In genomic region chr14:49992036-49992435, GRCh38 we compare ENCODE assay signal across 23 cellular contexts.
DNase-seq lines count a peak whose midpoint lies in the region; ATAC-seq lines count a peak whose summit lies in the region.
"Had no signal": no experiment of that assay in that cellular context is flagged by ENCODE, and none has a peak within 500 bp of the region (broad histone marks: within the 10 kb centered on the region; RNA-seq: fewer than 3 reads in every experiment).

No MANE protein-coding gene starts in this region.

- no peak for ATAC-seq in CD4-positive, CD25-positive, alpha-beta regulatory T cell (ENCODE audit: low read depth in 2 of 2)
- ATAC-seq in HG03442 (IDR thresholded peaks at IDR 0.05; ENCODE audit: unreplicated experiment) (no peak), HG03135 (IDR thresholded peaks at IDR 0.05; ENCODE audit: unreplicated experiment) (no peak)
- ATAC-seq: left cardiac atrium had no signal

- H3K4me1 Mint-ChIP-seq in CD4-positive, CD25-positive, alpha-beta regulatory T cell, result peaks cover 5 to 32% (median 13%) of the 10 kb centered on the region in 4 donors
- peaks cover 50% of the 10 kb centered on the region for H3K4me1 Mint-ChIP-seq in activated T-helper 1 cell treated with anti-CD3 and anti-CD28 coated beads, Interleukin-12 subunit alpha, Interleukin-12 subunit beta, Interleukin-2, Interleukin-4 antibody, amounts not matched to agents 30 ng/mL and 10 ng/mL and 1 ng/mL, durations not matched to agents 14 hours and 24 hours and 36 hours (ENCODE audit: low read depth)

- peak overlapping the region in 1 of 4 donors; percentile 15 for H3K4me3 Mint-ChIP-seq in CD4-positive, CD25-positive, alpha-beta regulatory T cell
- H3K4me3 Mint-ChIP-seq in activated T-helper 1 cell treated with anti-CD3 and anti-CD28 coated beads, Interleukin-12 subunit alpha, Interleukin-12 subunit beta, Interleukin-2, Interleukin-4 antibody, amounts not matched to agents 30 ng/mL and 10 ng/mL and 1 ng/mL, durations not matched to agents 14 hours and 24 hours and 36 hours, result no peak overlapping the region
- H3K4me3 Mint-ChIP-seq: activated naive CD4-positive, alpha-beta T cell treated with anti-CD3 and anti-CD28 coated beads, Interleukin-2, amount 10 ng/mL, durations not matched to agents 7 days and 5 days; CD8-positive, alpha-beta memory T cell had no signal

- H3K79me2 ChIP-seq in ACC112 (ENCODE audit: control insufficient read depth, insufficient read depth, low read length, unreplicated experiment), result no peaks in the 10 kb centered on the region
- no peaks in the 10 kb centered on the region for H3K79me2 ChIP-seq in mesendoderm (ENCODE audit: control insufficient read depth, insufficient read depth, low read length)

- H4K5ac ChIP-seq in mesendoderm (ENCODE audit: low read length), result no peak overlapping the region

- peak overlapping the region in 2 of 3 donors; percentile 20 to 71 for H3K27ac Mint-ChIP-seq in CD4-positive, CD25-positive, alpha-beta regulatory T cell
- H3K27ac Mint-ChIP-seq in activated T-helper 1 cell treated with anti-CD3 and anti-CD28 coated beads, Interleukin-12 subunit alpha, Interleukin-12 subunit beta, Interleukin-2, Interleukin-4 antibody, amounts not matched to agents 30 ng/mL and 10 ng/mL and 1 ng/mL, durations not matched to agents 14 hours and 24 hours and 36 hours, result peak overlapping the region; percentile 86
- H3K27ac Mint-ChIP-seq: activated naive CD4-positive, alpha-beta T cell treated with anti-CD3 and anti-CD28 coated beads, Interleukin-2, amount 10 ng/mL, durations not matched to agents 7 days and 5 days had no signal

- no peaks in the 10 kb centered on the region for H3K9me3 Mint-ChIP-seq in CD4-positive, CD25-positive, alpha-beta regulatory T cell
- H3K9me3 Mint-ChIP-seq in activated T-helper 1 cell treated with anti-CD3 and anti-CD28 coated beads, Interleukin-12 subunit alpha, Interleukin-12 subunit beta, Interleukin-2, Interleukin-4 antibody, amounts not matched to agents 30 ng/mL and 10 ng/mL and 1 ng/mL, durations not matched to agents 14 hours and 24 hours and 36 hours, result no peaks in the 10 kb centered on the region
- H3K9me3 Mint-ChIP-seq: activated naive CD4-positive, alpha-beta T cell treated with anti-CD3 and anti-CD28 coated beads, Interleukin-2, amount 10 ng/mL, durations not matched to agents 7 days and 5 days; CD8-positive, alpha-beta memory T cell; stimulated activated naive CD8-positive, alpha-beta T cell treated with anti-CD3 and anti-CD28 coated beads, Interleukin-15, amount 100 ng/mL, for 72 hours had no signal

- H3K4me2 ChIP-seq in mesendoderm (ENCODE audit: low read length), result no peak overlapping the region

- no peak overlapping the region for H2AFZ ChIP-seq in ACC112 (ENCODE audit: low read length, unreplicated experiment)

- H3K18ac ChIP-seq in mesendoderm (ENCODE audit: low read length), result no peak overlapping the region

- H3K56ac ChIP-seq in mesendoderm (ENCODE audit: low read length), result no peak overlapping the region

- H3K27me3 ChIP-seq in ACC112 (ENCODE audit: insufficient read depth, low read length), result no peaks in the 10 kb centered on the region
- H3K27me3 ChIP-seq in CD4-positive, CD25-positive, alpha-beta regulatory T cell (ENCODE audit: control insufficient read depth, insufficient read depth, low read length), result no peaks in the 10 kb centered on the region
- H3K27me3 ChIP-seq in mesendoderm (ENCODE audit: insufficient read depth, low read length, poor library complexity), result no peaks in the 10 kb centered on the region
- H3K27me3 ChIP-seq: heart right ventricle, transverse colon had no signal

- H3K27me3 Mint-ChIP-seq in CD4-positive, CD25-positive, alpha-beta regulatory T cell, result no peaks in the 10 kb centered on the region
- H3K27me3 Mint-ChIP-seq in activated T-helper 1 cell treated with anti-CD3 and anti-CD28 coated beads, Interleukin-12 subunit alpha, Interleukin-12 subunit beta, Interleukin-2, Interleukin-4 antibody, amounts not matched to agents 30 ng/mL and 10 ng/mL and 1 ng/mL, durations not matched to agents 14 hours and 24 hours and 36 hours (ENCODE audit: insufficient read depth), result no peaks in the 10 kb centered on the region
- H3K27me3 Mint-ChIP-seq: activated naive CD4-positive, alpha-beta T cell treated with anti-CD3 and anti-CD28 coated beads, Interleukin-2, amount 10 ng/mL, durations not matched to agents 7 days and 5 days; CD8-positive, alpha-beta memory T cell; stimulated activated naive CD8-positive, alpha-beta T cell treated with anti-CD3 and anti-CD28 coated beads, Interleukin-15, amount 100 ng/mL, for 72 hours had no signal

- no peak overlapping the region for H2AK5ac ChIP-seq in mesendoderm (ENCODE audit: low read length)

- H3K36me3 Mint-ChIP-seq in CD4-positive, CD25-positive, alpha-beta regulatory T cell, result peaks cover 11% of the 10 kb centered on the region
- peaks cover 8% of the 10 kb centered on the region for H3K36me3 Mint-ChIP-seq in activated T-helper 1 cell treated with anti-CD3 and anti-CD28 coated beads, Interleukin-12 subunit alpha, Interleukin-12 subunit beta, Interleukin-2, Interleukin-4 antibody, amounts not matched to agents 30 ng/mL and 10 ng/mL and 1 ng/mL, durations not matched to agents 14 hours and 24 hours and 36 hours (ENCODE audit: low read depth)

- H2BK120ac ChIP-seq in mesendoderm (ENCODE audit: low read depth, low read length), result no peak overlapping the region

- DNase-seq in CD4-positive, CD25-positive, alpha-beta regulatory T cell, result no peak
- DNase-seq in activated T-helper 1 cell treated with anti-CD3 and anti-CD28 coated beads, Interleukin-12 subunit alpha, Interleukin-12 subunit beta, Interleukin-2, Interleukin-4 antibody, amounts not matched to agents 30 ng/mL and 10 ng/mL and 1 ng/mL, durations not matched to agents 14 hours and 24 hours and 36 hours (ENCODE audit: low spot score), result no peak
- no peak for DNase-seq in mesendoderm
- DNase-seq in epidermal melanocyte (ENCODE audit: insufficient read length, low spot score), result no peak
- DNase-seq in KBM-7, result no peak
- DNase-seq: activated CD4-positive, alpha-beta T cell treated with anti-CD3 and anti-CD28 coated beads for 4 hours; activated naive CD4-positive, alpha-beta T cell treated with anti-CD3 and anti-CD28 coated beads, Interleukin-2, amount 10 ng/mL, durations not matched to agents 7 days and 5 days; CD8-positive, alpha-beta memory T cell; GF-D8; heart right ventricle; left cardiac atrium; midbrain; NCI-H1105 treated with DMSO at 0.1 percent for 48 hours; NCI-H2029 treated with DMSO at 0.1 percent for 48 hours; NCI-H226; Right ventricle myocardium superior; stimulated activated naive CD8-positive, alpha-beta T cell treated with anti-CD3 and anti-CD28 coated beads, Interleukin-15, amount 100 ng/mL, for 72 hours; SW 1271; transverse colon had no signal

- H3K36me3 ChIP-seq in ACC112 (ENCODE audit: insufficient read depth, low read length) (no peaks in the 10 kb centered on the region), mesendoderm (ENCODE audit: control insufficient read depth, insufficient read depth, low read length) (no peaks in the 10 kb centered on the region)
- H3K36me3 ChIP-seq in CD4-positive, CD25-positive, alpha-beta regulatory T cell (ENCODE audit: control insufficient read depth, insufficient read depth, low read length), result no peaks in the 10 kb centered on the region
- H3K36me3 ChIP-seq: heart right ventricle, transverse colon had no signal

- H3K4me1 ChIP-seq in ACC112 (ENCODE audit: control insufficient read depth, insufficient read depth, low read length, unreplicated experiment), result peaks cover 36% of the 10 kb centered on the region
- H3K4me1 ChIP-seq in CD4-positive, CD25-positive, alpha-beta regulatory T cell (ENCODE audit: control insufficient read depth, insufficient read depth, low read length, poor library complexity, severe bottlenecking), result no peaks in the 10 kb centered on the region
- H3K4me1 ChIP-seq in mesendoderm (ENCODE audit: control insufficient read depth, low read depth, low read length), result no peaks in the 10 kb centered on the region

- H2BK5ac ChIP-seq in mesendoderm (ENCODE audit: low read length), result no peak overlapping the region

- no peaks in the 10 kb centered on the region for H3K79me1 ChIP-seq in mesendoderm (ENCODE audit: low read length)

- no peak overlapping the region for H4K8ac ChIP-seq in mesendoderm (ENCODE audit: low read depth, low read length)

- H3K27ac ChIP-seq in ACC112 (ENCODE audit: low read depth, low read length) (peak overlapping the region; percentile 73; the same call in 1 of the 2 replicates), mesendoderm (ENCODE audit: low read depth, low read length) (no peak overlapping the region)
- no peak overlapping the region for H3K27ac ChIP-seq in CD4-positive, CD25-positive, alpha-beta regulatory T cell (ENCODE audit: insufficient read depth, low read length, poor library complexity, severe bottlenecking)
- H3K27ac ChIP-seq: epithelial cell of prostate, transverse colon had no signal

- H3K9me3 ChIP-seq in CD4-positive, CD25-positive, alpha-beta regulatory T cell (ENCODE audit: control insufficient read depth in 2 of 2, low read length in 2 of 2), result no peaks in the 10 kb centered on the region
- H3K9me3 ChIP-seq: heart right ventricle, transverse colon had no signal

- H3K4me3 ChIP-seq in ACC112 (ENCODE audit: low read depth, low read length), result no peak overlapping the region
- no peak overlapping the region for H3K4me3 ChIP-seq in CD4-positive, CD25-positive, alpha-beta regulatory T cell (ENCODE audit: low read depth, low read length)
- H3K4me3 ChIP-seq in mesendoderm (ENCODE audit: low read length), result no peak overlapping the region
- H3K4me3 ChIP-seq: heart right ventricle, transverse colon had no signal

- H3K23ac ChIP-seq in mesendoderm (ENCODE audit: low read length), result peak overlapping the region; percentile 24

- in situ Hi-C loops in KBM-7 (cut with MboI; ENCODE audit: low pct_unique_long_range_greater_than_20kb, low sequenced_read_pairs), result no loop called here

- H3K4ac ChIP-seq in mesendoderm (ENCODE audit: low read depth, low read length), result no peak overlapping the region

- WGBS in mesendoderm (ENCODE audit: extremely low coverage, insufficient coverage, low lambda C conversion rate), result no CpG with 5 or more reads among the region's 7 CpGs

- no peak overlapping the region for H3K9ac ChIP-seq in mesendoderm (ENCODE audit: low read length)

- intact Hi-C loops in activated T-helper 1 cell treated with anti-CD3 and anti-CD28 coated beads, Interleukin-12 subunit alpha, Interleukin-12 subunit beta, Interleukin-2, Interleukin-4 antibody, amounts not matched to agents 30 ng/mL and 10 ng/mL and 1 ng/mL, durations not matched to agents 14 hours and 24 hours and 36 hours (cut with micrococcal nuclease), result no loop called here

- H2BK15ac ChIP-seq in mesendoderm (replicated peaks; ENCODE audit: low read depth), result no peak overlapping the region
